In genomic region chr2:16281451-16282330, GRCh38 we compare ENCODE assay signal across 8 cellular contexts.
A peak's percentile ranks its signal among the peaks of the same experiment; 100 is the strongest.
DNase-seq lines count a peak whose midpoint lies in the region; ATAC-seq and TF ChIP-seq lines count a peak whose summit lies in the region.

No MANE protein-coding gene starts in this region.

- no peaks in the 10 kb centered on the region for H3K36me3 Mint-ChIP-seq in endodermal cell (ENCODE audit: low read depth)

- no peaks in the 10 kb centered on the region for H3K9me2 ChIP-seq in neural cell (ENCODE audit: insufficient read depth, low read length)

- H2AFZ ChIP-seq in neural cell (ENCODE audit: low read depth, low read length) = no peak overlapping the region

- H3K4me1 ChIP-seq in HAP-1 (no peaks in the 10 kb centered on the region), endodermal cell (ENCODE audit: control insufficient read depth, insufficient read depth, low read length) (no peaks in the 10 kb centered on the region)

- H3K9me3 Mint-ChIP-seq in endodermal cell = no peaks in the 10 kb centered on the region

- no peaks in the 10 kb centered on the region for H3K27me3 Mint-ChIP-seq in endodermal cell (ENCODE audit: insufficient read depth)

- no peak overlapping the region for H3K9ac ChIP-seq in endodermal cell (ENCODE audit: extremely low read depth, low read length, poor library complexity, severe bottlenecking)
- no peak overlapping the region for H3K9ac ChIP-seq in neural cell (ENCODE audit: low read length)

- ATAC-seq in GM18873 (IDR thresholded peaks at IDR 0.05; ENCODE audit: low FRiP score, unreplicated experiment) = no peak

- H4K20me1 ChIP-seq in neural cell (ENCODE audit: insufficient read depth) = no peaks in the 10 kb centered on the region

- peaks cover 5% of the 10 kb centered on the region for H3K27me3 ChIP-seq in HAP-1 (ENCODE audit: low read depth)
- H3K27me3 ChIP-seq in endodermal cell (ENCODE audit: control insufficient read depth, insufficient read depth, low read length, poor library complexity, severe bottlenecking) = no peaks in the 10 kb centered on the region
- no peaks in the 10 kb centered on the region for H3K27me3 ChIP-seq in neural cell (ENCODE audit: insufficient read depth, low read depth, low read length)

- no peaks in the 10 kb centered on the region for H3F3A ChIP-seq in neural cell (ENCODE audit: insufficient read depth, low read length, poor library complexity, severe bottlenecking)

- no peak overlapping the region for H3K4me3 Mint-ChIP-seq in endodermal cell

- no peak overlapping the region for H3K4me3 ChIP-seq in HAP-1
- no peak overlapping the region for H3K4me3 ChIP-seq in endodermal cell (ENCODE audit: low read length)
- H3K4me3 ChIP-seq in neural cell (ENCODE audit: low read length) = no peak overlapping the region

- TF ChIP-seq CTCF in GM12872 (IDR thresholded peaks at IDR 0.05; ENCODE audit: insufficient read depth, low read depth, low read length) (peak; percentile 40; the same call in 1 of the 3 replicates), endodermal cell (conservative IDR thresholded peaks at IDR 0.05) (peak; percentile 85), neural cell (IDR thresholded peaks at IDR 0.05; ENCODE audit: poor library complexity, severe bottlenecking) (peak; percentile 61)

- TF ChIP-seq RAD21 in neural cell (conservative IDR thresholded peaks at IDR 0.05) = peak; percentile 66

- peaks cover 9% of the 10 kb centered on the region for H3K4me1 Mint-ChIP-seq in endodermal cell

- TF ChIP-seq EP300 in neural cell (conservative IDR thresholded peaks at IDR 0.05; ENCODE audit: poor library complexity, severe bottlenecking) = no peak

- peak; percentile 51 to 67 for DNase-seq in HAP-1 (ENCODE audit: low spot score in 2 of 2)
- peak; percentile 0 for DNase-seq in NCI-H69 (lab: John Stamatoyannopoulos, UW)
- peak; percentile 85 for DNase-seq in endodermal cell
- DNase-seq in NK-92 (lab: John Stamatoyannopoulos, UW; ENCODE audit: unreplicated experiment) = no peak
- no peak for DNase-seq in SHP77 treated with DMSO at 0.1 percent for 48 hours (lab: John Stamatoyannopoulos, UW)

- H3K9me3 ChIP-seq in HAP-1 = no peaks in the 10 kb centered on the region
- H3K9me3 ChIP-seq in endodermal cell (ENCODE audit: control insufficient read depth, low read length) = no peaks in the 10 kb centered on the region
- H3K9me3 ChIP-seq in neural cell (ENCODE audit: low read length) = no peaks in the 10 kb centered on the region

- no peak overlapping the region for H3K27ac ChIP-seq in endodermal cell (ENCODE audit: low read depth, low read length)
- H3K27ac ChIP-seq in neural cell (ENCODE audit: low read length) = no peak overlapping the region

- WGBS in endodermal cell (ENCODE audit: insufficient coverage in 1 of 2, insufficient read length in 1 of 2), 2 experiments = 61 to 71% methylated on average over 14 to 20 of the region's 20 CpGs

- H3K4me2 ChIP-seq in neural cell (ENCODE audit: low read length) = no peak overlapping the region

- H3K27ac Mint-ChIP-seq in endodermal cell = no peak overlapping the region

- in situ Hi-C loops in HAP-1 (cut with MboI; ENCODE audit: low sequenced_read_pairs) = loop anchor here (25.0 kb wide), 1 partner anchor 644 kb away; no protein-coding TSS in a partner anchor

- H3K36me3 ChIP-seq in HAP-1 (replicated peaks) (no peaks in the 10 kb centered on the region), endodermal cell (ENCODE audit: control insufficient read depth, insufficient read depth, low read length) (no peaks in the 10 kb centered on the region), neural cell (ENCODE audit: insufficient read depth, low read length) (no peaks in the 10 kb centered on the region)

- no peaks in the 10 kb centered on the region for H3K79me2 ChIP-seq in neural cell (replicated peaks; ENCODE audit: insufficient read depth, low read length)

TF ChIP-seq in neural cell, 6 proteins besides CTCF, POLR2A, EP300 and RAD21:
- TF ChIP-seq SMC3 (conservative IDR thresholded peaks at IDR 0.05; ENCODE audit: poor library complexity) = peak; percentile 74
- TF ChIP-seq TAF1 (IDR thresholded peaks at IDR 0.05; ENCODE audit: low read depth) = no peak

Comparison
In these comparisons a context has a peak if more than half of its experiments do, and no peak if none do; other contexts are left out.
1. DNase-seq: peak in HAP-1 (2 of 2), NCI-H69 (single experiment) and endodermal cell (single experiment); none in NK-92 (single experiment) and SHP77 treated with DMSO at 0.1 percent for 48 hours (single experiment).
2. Peak in every context shown above with its lines, with median percentiles within 50 percentile points of each other: CTCF ChIP-seq.